21 cellular contexts compared by ENCODE assay signal in genomic region chr3:171099911-171100310, GRCh38.
DNase-seq lines count a peak whose midpoint lies in the region; ATAC-seq and TF ChIP-seq lines count a peak whose summit lies in the region.
"Had no signal": no experiment of that assay in that cellular context is flagged by ENCODE, and none has a peak within 500 bp of the region (broad histone marks: within the 10 kb centered on the region; RNA-seq: fewer than 3 reads in every experiment).

No MANE protein-coding gene starts in this region.

- H2AFZ ChIP-seq in GM23248 (no peak overlapping the region), mammary epithelial cell (ENCODE audit: low read depth, low read length) (no peak overlapping the region)

- no peak overlapping the region for H3K9ac ChIP-seq in GM23248
- H3K9ac ChIP-seq in mammary epithelial cell (ENCODE audit: insufficient read depth, low read length), result no peak overlapping the region

- DNase-seq in GM23248 (peak; percentile 47), choroid plexus epithelial cell (ENCODE audit: low read depth) (peak; percentile 19), fibroblast of villous mesenchyme (ENCODE audit: low read depth) (peak; percentile 81), Ammon's horn (ENCODE audit: low spot score) (no peak), NCI-H187 treated with DMSO at 0.1 percent for 48 hours (lab: John Stamatoyannopoulos, UW) (no peak), mammary epithelial cell (no peak)
- DNase-seq: GOT3, HFFc6, KBM-7, MG63, NCI-H1105 treated with DMSO at 0.1 percent for 48 hours, NCI-H146, NCI-H2029, NCI-H446, NCI-H526, Right ventricle myocardium superior, RPMI8226 had no signal

- CTCF ChIA-PET in mammary epithelial cell (lab: Charles Lee; ENCODE audit: low non-redundant PET), result no interaction called here

- H3K9me3 ChIP-seq in GM23248 (ENCODE audit: low read depth), result no peaks in the 10 kb centered on the region
- H3K9me3 ChIP-seq in mammary epithelial cell (replicated peaks; ENCODE audit: insufficient read depth, low read length), result no peaks in the 10 kb centered on the region
- H3K9me3 ChIP-seq: A549, HAP-1, MG63, SJSA1 had no signal

- H3K4me2 ChIP-seq in GM23248 (ENCODE audit: unreplicated experiment), result no peak overlapping the region
- no peak overlapping the region for H3K4me2 ChIP-seq in mammary epithelial cell (ENCODE audit: insufficient read depth, low read depth, low read length)
- H3K4me2 ChIP-seq: A549 had no signal

- ATAC-seq in HG02642 (IDR thresholded peaks at IDR 0.05; ENCODE audit: poor library complexity, unreplicated experiment), result no peak
- ATAC-seq: A549 had no signal

- no TSS peak for BruUV-seq in mammary epithelial cell (replicated peaks; lab: Mats Ljungman, UMichigan)

- no peak overlapping the region for H3K4me3 ChIP-seq in GM23248
- H3K4me3 ChIP-seq in choroid plexus epithelial cell (ENCODE audit: low read depth, low read length), result no peak overlapping the region
- H3K4me3 ChIP-seq in fibroblast of villous mesenchyme (ENCODE audit: low read depth, low read length), result no peak overlapping the region
- no peak overlapping the region for H3K4me3 ChIP-seq in mammary epithelial cell (replicated peaks in 1 of 3; ENCODE audit: insufficient read depth in 1 of 3, low read depth in 2 of 3, low read length in 3 of 3)
- H3K4me3 ChIP-seq: A549, HAP-1, MG63, SJSA1 had no signal

- H4K20me1 ChIP-seq in GM23248 (ENCODE audit: insufficient read depth) (no peaks in the 10 kb centered on the region), mammary epithelial cell (ENCODE audit: insufficient read depth, low read length) (no peaks in the 10 kb centered on the region)

- peaks cover 29% of the 10 kb centered on the region for H3F3A ChIP-seq in GM23248 (ENCODE audit: insufficient read depth)

- WGBS in GM23248 (ENCODE audit: low coverage in 1 of 2, low lambda C conversion rate in 2 of 2, missing lambda C conversion rate in 2 of 2), 2 experiments, result 94 to 97% methylated on average over 1 of the region's 1 CpG
- 87% methylated on average over 1 of the region's 1 CpG for WGBS in mammary epithelial cell (ENCODE audit: low coverage, missing lambda C conversion rate)

- H3K27me3 ChIP-seq in GM23248 (replicated peaks; ENCODE audit: insufficient read depth) (no peaks in the 10 kb centered on the region), mammary epithelial cell (ENCODE audit: insufficient read depth, low read length) (no peaks in the 10 kb centered on the region)
- H3K27me3 ChIP-seq: MG63, SJSA1 had no signal

- no peaks in the 10 kb centered on the region for H3K36me3 ChIP-seq in GM23248 (ENCODE audit: low read depth)
- no peaks in the 10 kb centered on the region for H3K36me3 ChIP-seq in mammary epithelial cell (ENCODE audit: insufficient read depth, low read length)
- H3K36me3 ChIP-seq: HAP-1, MG63, SJSA1 had no signal

- H3K4me1 ChIP-seq in GM23248 (ENCODE audit: insufficient read depth), result peaks cover 18% of the 10 kb centered on the region
- H3K4me1 ChIP-seq in mammary epithelial cell (ENCODE audit: insufficient read depth, low read length), result peaks cover 7% of the 10 kb centered on the region
- H3K4me1 ChIP-seq: A549, SJSA1 had no signal

- H3K79me2 ChIP-seq in GM23248 (ENCODE audit: insufficient read depth) (no peaks in the 10 kb centered on the region), mammary epithelial cell (ENCODE audit: insufficient read depth, low read length) (no peaks in the 10 kb centered on the region)

- H3K9me2 ChIP-seq in GM23248 (ENCODE audit: insufficient read depth), result no peaks in the 10 kb centered on the region

- no peak for TF ChIP-seq CTCF in choroid plexus epithelial cell (conservative IDR thresholded peaks at IDR 0.05; ENCODE audit: low read depth, low read length)
- no peak for TF ChIP-seq CTCF in fibroblast of villous mesenchyme (IDR thresholded peaks at IDR 0.05; ENCODE audit: insufficient read depth, low read depth, low read length)
- no peak for TF ChIP-seq CTCF in mammary epithelial cell (conservative IDR thresholded peaks at IDR 0.05 in 1 of 2, IDR thresholded peaks at IDR 0.05 in 1 of 2; ENCODE audit: extremely low read depth in 1 of 2, insufficient read depth in 1 of 2, low read depth in 1 of 2, low read length in 2 of 2)

- intact Hi-C loops in mammary epithelial cell (cut with micrococcal nuclease), result no loop called here

- dilution Hi-C loops in mammary epithelial cell (cut with HindIII; ENCODE audit: low sequenced_read_pairs), result no loop called here

- in situ Hi-C loops in GM23248 (cut with MboI), result no loop called here
- in situ Hi-C loops in mammary epithelial cell (cut with MboI; ENCODE audit: low sequenced_read_pairs in 2 of 2), result no loop called here

- H3K27ac ChIP-seq in GM23248, result no peak overlapping the region
- H3K27ac ChIP-seq in mammary epithelial cell (ENCODE audit: insufficient read depth, low read depth, low read length), result no peak overlapping the region
- H3K27ac ChIP-seq: A549, SJSA1 had no signal

Comparison
In these comparisons a context has a peak if more than half of its experiments do, and no peak if none do; other contexts are left out.
1. DNase-seq: peak in GM23248 (single experiment), choroid plexus epithelial cell (single experiment) and fibroblast of villous mesenchyme (single experiment); none in Ammon's horn (single experiment), NCI-H187 treated with DMSO at 0.1 percent for 48 hours (single experiment) and mammary epithelial cell (single experiment).